Comparison of ENCODE assay signal across 26 cellular contexts in the genomic region with DNA sequence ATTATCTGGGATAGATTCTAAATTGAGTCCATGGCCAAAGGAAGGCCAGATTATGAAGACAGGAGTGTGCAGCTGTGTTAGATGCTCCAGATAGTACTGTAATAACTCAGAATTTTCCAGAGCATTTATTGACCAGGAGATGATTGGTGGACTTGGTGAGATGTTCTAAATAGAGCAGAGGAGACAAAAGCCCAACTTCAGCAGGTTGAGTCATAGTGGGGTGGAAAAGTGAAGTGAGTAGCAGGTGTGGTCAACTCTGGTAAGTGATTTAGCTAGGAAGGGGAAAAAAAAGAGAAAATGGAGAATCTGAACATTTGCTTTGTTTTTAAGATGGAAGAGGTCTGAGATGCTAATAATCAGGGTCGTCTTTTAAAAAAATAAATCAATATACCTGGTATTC.
DNase-seq lines count a peak whose midpoint lies in the region; ATAC-seq and TF ChIP-seq lines count a peak whose summit lies in the region.
"Had no signal": no experiment of that assay in that cellular context is flagged by ENCODE, and none has a peak within 500 bp of the region (broad histone marks: within the 10 kb centered on the region; RNA-seq: fewer than 3 reads in every experiment).

No MANE protein-coding gene starts in this region.

- H3K27ac Mint-ChIP-seq in activated T-helper 1 cell treated with anti-CD3 and anti-CD28 coated beads, Interleukin-12 subunit alpha, Interleukin-12 subunit beta, Interleukin-2, Interleukin-4 antibody, amounts not matched to agents 30 ng/mL and 10 ng/mL and 1 ng/mL, durations not matched to agents 14 hours and 24 hours and 36 hours = peak overlapping the region; percentile 45
- H3K27ac Mint-ChIP-seq: effector memory CD8-positive, alpha-beta T cell; progenitor cell of endocrine pancreas had no signal

- peaks cover 10% of the 10 kb centered on the region for H3K36me3 Mint-ChIP-seq in activated T-helper 1 cell treated with anti-CD3 and anti-CD28 coated beads, Interleukin-12 subunit alpha, Interleukin-12 subunit beta, Interleukin-2, Interleukin-4 antibody, amounts not matched to agents 30 ng/mL and 10 ng/mL and 1 ng/mL, durations not matched to agents 14 hours and 24 hours and 36 hours (ENCODE audit: low read depth)

- intact Hi-C loops in activated T-helper 1 cell treated with anti-CD3 and anti-CD28 coated beads, Interleukin-12 subunit alpha, Interleukin-12 subunit beta, Interleukin-2, Interleukin-4 antibody, amounts not matched to agents 30 ng/mL and 10 ng/mL and 1 ng/mL, durations not matched to agents 14 hours and 24 hours and 36 hours (cut with micrococcal nuclease) = loop anchor here (1.0 kb wide), 1 partner anchor 9 kb away; no protein-coding TSS in a partner anchor

- H3K4me3 Mint-ChIP-seq in activated T-helper 1 cell treated with anti-CD3 and anti-CD28 coated beads, Interleukin-12 subunit alpha, Interleukin-12 subunit beta, Interleukin-2, Interleukin-4 antibody, amounts not matched to agents 30 ng/mL and 10 ng/mL and 1 ng/mL, durations not matched to agents 14 hours and 24 hours and 36 hours = no peak overlapping the region
- H3K4me3 Mint-ChIP-seq: effector memory CD8-positive, alpha-beta T cell had no signal

- ATAC-seq in GM18502 (IDR thresholded peaks at IDR 0.05; ENCODE audit: poor library complexity, unreplicated experiment) (peak; percentile 47), GM19023 (IDR thresholded peaks at IDR 0.05; ENCODE audit: unreplicated experiment) (peak; percentile 70), HG02798 (IDR thresholded peaks at IDR 0.05; ENCODE audit: poor library complexity, unreplicated experiment) (peak; percentile 58), GM18873 (IDR thresholded peaks at IDR 0.05; ENCODE audit: low FRiP score, unreplicated experiment) (no peak)
- ATAC-seq: effector memory CD8-positive, alpha-beta T cell; K562; left lobe of liver; upper lobe of right lung had no signal

- TF ChIP-seq CTCF in WERI-Rb-1 (IDR thresholded peaks at IDR 0.05; ENCODE audit: low read depth, low read length) = no peak

- no peaks in the 10 kb centered on the region for H3K27me3 ChIP-seq in WERI-Rb-1 (ENCODE audit: insufficient read depth, low read depth, severe bottlenecking)
- H3K27me3 ChIP-seq: BE2C, colonic mucosa, esophagus muscularis mucosa, hepatocyte, upper lobe of right lung had no signal

- H3K27me3 Mint-ChIP-seq in activated T-helper 1 cell treated with anti-CD3 and anti-CD28 coated beads, Interleukin-12 subunit alpha, Interleukin-12 subunit beta, Interleukin-2, Interleukin-4 antibody, amounts not matched to agents 30 ng/mL and 10 ng/mL and 1 ng/mL, durations not matched to agents 14 hours and 24 hours and 36 hours (ENCODE audit: insufficient read depth) = no peaks in the 10 kb centered on the region
- H3K27me3 Mint-ChIP-seq: effector memory CD8-positive, alpha-beta T cell; progenitor cell of endocrine pancreas had no signal

- peaks cover 33% of the 10 kb centered on the region for H3K9me3 Mint-ChIP-seq in activated T-helper 1 cell treated with anti-CD3 and anti-CD28 coated beads, Interleukin-12 subunit alpha, Interleukin-12 subunit beta, Interleukin-2, Interleukin-4 antibody, amounts not matched to agents 30 ng/mL and 10 ng/mL and 1 ng/mL, durations not matched to agents 14 hours and 24 hours and 36 hours

- no peak overlapping the region for H3K27ac ChIP-seq in WERI-Rb-1
- H3K27ac ChIP-seq: colonic mucosa, esophagus muscularis mucosa, hepatocyte, upper lobe of right lung had no signal

- peaks cover 3% of the 10 kb centered on the region for H3K9me3 ChIP-seq in WERI-Rb-1 (ENCODE audit: severe bottlenecking)
- H3K9me3 ChIP-seq: BE2C, colonic mucosa, esophagus muscularis mucosa, upper lobe of right lung had no signal

- peaks cover 28% of the 10 kb centered on the region for H3K4me1 Mint-ChIP-seq in activated T-helper 1 cell treated with anti-CD3 and anti-CD28 coated beads, Interleukin-12 subunit alpha, Interleukin-12 subunit beta, Interleukin-2, Interleukin-4 antibody, amounts not matched to agents 30 ng/mL and 10 ng/mL and 1 ng/mL, durations not matched to agents 14 hours and 24 hours and 36 hours (ENCODE audit: low read depth)

- no peak overlapping the region for H3K4me3 ChIP-seq in WERI-Rb-1 (ENCODE audit: low read depth, low read length)
- H3K4me3 ChIP-seq: colonic mucosa, esophagus muscularis mucosa, hepatocyte, K562, upper lobe of right lung had no signal

- H3K36me3 ChIP-seq in WERI-Rb-1 = no peaks in the 10 kb centered on the region
- H3K36me3 ChIP-seq: BE2C, colonic mucosa, esophagus muscularis mucosa, upper lobe of right lung had no signal

- no peak for DNase-seq in activated T-helper 1 cell treated with anti-CD3 and anti-CD28 coated beads, Interleukin-12 subunit alpha, Interleukin-12 subunit beta, Interleukin-2, Interleukin-4 antibody, amounts not matched to agents 30 ng/mL and 10 ng/mL and 1 ng/mL, durations not matched to agents 14 hours and 24 hours and 36 hours (ENCODE audit: low spot score)
- DNase-seq in NCI-H446 (lab: John Stamatoyannopoulos, UW) = no peak
- no peak for DNase-seq in NCI-H345 (lab: John Stamatoyannopoulos, UW)
- DNase-seq in WERI-Rb-1 = no peak
- DNase-seq: activated naive CD4-positive, alpha-beta T cell; activated T-cell treated with anti-CD3 and anti-CD28 coated beads, Interleukin-2, amount 50 U/mL, for 1 hour; amygdala; BE2C; colonic mucosa; DMS153; effector memory CD8-positive, alpha-beta T cell; mesenchymal stem cell; NCI-H1417; NCI-H510A treated with DMSO at 0.1 percent for 48 hours; SHP77 treated with DMSO at 0.1 percent for 48 hours; T1000; upper lobe of right lung had no signal
